Comparison of ENCODE assay signal across 2 cellular contexts in the genomic region with DNA sequence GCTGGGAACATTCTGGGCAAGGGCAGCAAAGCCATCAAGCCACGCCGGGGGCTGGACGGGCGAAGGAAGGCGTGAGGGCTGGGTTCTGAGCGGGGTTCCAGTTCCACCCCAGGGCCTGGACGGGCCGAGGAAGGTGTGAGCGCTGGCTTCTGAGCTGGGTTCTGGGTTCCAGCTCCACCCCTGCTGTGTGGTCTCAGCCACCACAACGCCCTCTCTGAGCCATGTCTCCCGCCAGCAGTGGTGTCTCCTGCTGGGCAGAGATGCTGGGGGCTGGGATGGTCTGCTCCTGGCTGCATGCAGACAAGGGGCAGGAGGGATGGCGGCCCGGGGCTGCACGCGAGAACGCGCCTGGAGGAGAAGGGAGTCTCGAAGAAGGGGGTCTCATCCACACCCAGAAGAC.
TF ChIP-seq lines count a peak whose summit lies in the region.

No MANE protein-coding gene starts in this region.

TF ChIP-seq in HepG2, 621 proteins besides CTCF, POLR2A, EP300 and RAD21 (continues in another document):
- peak; percentile 93 for TF ChIP-seq ZMYM3 (CRISPR knock-in tag; IDR thresholded peaks at IDR 0.05)
- no peak for TF ChIP-seq ZNF660 (CRISPR knock-in tag; IDR thresholded peaks at IDR 0.05; ENCODE audit: borderline replicate concordance, low read depth)
- TF ChIP-seq AHR (CRISPR knock-in tag; IDR thresholded peaks at IDR 0.05), result no peak
- TF ChIP-seq ZNF572 (CRISPR knock-in tag; IDR thresholded peaks at IDR 0.05), result 0 out of 2 replicates have a peak, but pooled peaks have one; percentile 49
- no peak for TF ChIP-seq CEBPG (CRISPR knock-in tag; IDR thresholded peaks at IDR 0.05)
- TF ChIP-seq HCFC1 (IDR thresholded peaks at IDR 0.05; ENCODE audit: low read depth, low read length), result 0 out of 2 replicates have a peak, but pooled peaks have one; percentile 3
- TF ChIP-seq PHF21A (CRISPR knock-in tag; IDR thresholded peaks at IDR 0.05), result no peak
- no peak for TF ChIP-seq ZNF772 (CRISPR knock-in tag; IDR thresholded peaks at IDR 0.05)
- TF ChIP-seq, protein P1, sequence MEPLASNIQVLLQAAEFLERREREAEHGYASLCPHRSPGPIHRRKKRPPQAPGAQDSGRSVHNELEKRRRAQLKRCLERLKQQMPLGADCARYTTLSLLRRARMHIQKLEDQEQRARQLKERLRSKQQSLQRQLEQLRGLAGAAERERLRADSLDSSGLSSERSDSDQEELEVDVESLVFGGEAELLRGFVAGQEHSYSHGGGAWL (CRISPR knock-in tag; IDR thresholded peaks at IDR 0.05), result no peak
- peak; percentile 17; the same call in 1 of the 2 replicates for TF ChIP-seq ZNF598 (CRISPR knock-in tag; IDR thresholded peaks at IDR 0.05; ENCODE audit: borderline replicate concordance)
- no peak for TF ChIP-seq ZNF841 (CRISPR knock-in tag; IDR thresholded peaks at IDR 0.05; ENCODE audit: borderline replicate concordance)
- TF ChIP-seq, protein P2, sequence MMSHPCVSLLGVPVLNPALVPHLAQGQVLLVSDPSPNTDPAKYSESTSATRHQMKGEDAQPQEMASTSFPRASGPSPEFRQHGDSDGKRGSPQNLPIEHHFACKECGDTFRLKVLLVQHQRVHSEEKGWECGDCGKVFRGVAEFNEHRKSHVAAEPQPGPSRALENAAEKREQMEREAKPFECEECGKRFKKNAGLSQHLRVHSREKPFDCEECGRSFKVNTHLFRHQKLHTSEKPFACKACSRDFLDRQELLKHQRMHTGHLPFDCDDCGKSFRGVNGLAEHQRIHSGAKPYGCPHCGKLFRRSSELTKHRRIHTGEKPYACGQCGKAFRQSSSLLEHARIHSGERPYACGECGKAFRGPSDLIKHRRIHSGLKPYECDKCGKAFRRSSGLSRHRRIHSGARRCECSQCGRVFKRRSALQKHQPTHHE (CRISPR knock-in tag; IDR thresholded peaks at IDR 0.05; ENCODE audit: borderline replicate concordance), result no peak
- no peak for TF ChIP-seq JUN (CRISPR knock-in tag; IDR thresholded peaks at IDR 0.05)
- TF ChIP-seq, protein P3, sequence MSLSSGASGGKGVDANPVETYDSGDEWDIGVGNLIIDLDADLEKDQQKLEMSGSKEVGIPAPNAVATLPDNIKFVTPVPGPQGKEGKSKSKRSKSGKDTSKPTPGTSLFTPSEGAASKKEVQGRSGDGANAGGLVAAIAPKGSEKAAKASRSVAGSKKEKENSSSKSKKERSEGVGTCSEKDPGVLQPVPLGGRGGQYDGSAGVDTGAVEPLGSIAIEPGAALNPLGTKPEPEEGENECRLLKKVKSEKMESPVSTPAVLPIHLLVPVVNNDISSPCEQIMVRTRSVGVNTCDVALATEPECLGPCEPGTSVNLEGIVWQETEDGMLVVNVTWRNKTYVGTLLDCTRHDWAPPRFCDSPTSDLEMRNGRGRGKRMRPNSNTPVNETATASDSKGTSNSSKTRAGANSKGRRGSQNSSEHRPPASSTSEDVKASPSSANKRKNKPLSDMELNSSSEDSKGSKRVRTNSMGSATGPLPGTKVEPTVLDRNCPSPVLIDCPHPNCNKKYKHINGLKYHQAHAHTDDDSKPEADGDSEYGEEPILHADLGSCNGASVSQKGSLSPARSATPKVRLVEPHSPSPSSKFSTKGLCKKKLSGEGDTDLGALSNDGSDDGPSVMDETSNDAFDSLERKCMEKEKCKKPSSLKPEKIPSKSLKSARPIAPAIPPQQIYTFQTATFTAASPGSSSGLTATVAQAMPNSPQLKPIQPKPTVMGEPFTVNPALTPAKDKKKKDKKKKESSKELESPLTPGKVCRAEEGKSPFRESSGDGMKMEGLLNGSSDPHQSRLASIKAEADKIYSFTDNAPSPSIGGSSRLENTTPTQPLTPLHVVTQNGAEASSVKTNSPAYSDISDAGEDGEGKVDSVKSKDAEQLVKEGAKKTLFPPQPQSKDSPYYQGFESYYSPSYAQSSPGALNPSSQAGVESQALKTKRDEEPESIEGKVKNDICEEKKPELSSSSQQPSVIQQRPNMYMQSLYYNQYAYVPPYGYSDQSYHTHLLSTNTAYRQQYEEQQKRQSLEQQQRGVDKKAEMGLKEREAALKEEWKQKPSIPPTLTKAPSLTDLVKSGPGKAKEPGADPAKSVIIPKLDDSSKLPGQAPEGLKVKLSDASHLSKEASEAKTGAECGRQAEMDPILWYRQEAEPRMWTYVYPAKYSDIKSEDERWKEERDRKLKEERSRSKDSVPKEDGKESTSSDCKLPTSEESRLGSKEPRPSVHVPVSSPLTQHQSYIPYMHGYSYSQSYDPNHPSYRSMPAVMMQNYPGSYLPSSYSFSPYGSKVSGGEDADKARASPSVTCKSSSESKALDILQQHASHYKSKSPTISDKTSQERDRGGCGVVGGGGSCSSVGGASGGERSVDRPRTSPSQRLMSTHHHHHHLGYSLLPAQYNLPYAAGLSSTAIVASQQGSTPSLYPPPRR (CRISPR knock-in tag; IDR thresholded peaks at IDR 0.05; ENCODE audit: borderline replicate concordance), result no peak
- TF ChIP-seq TCF7 (IDR thresholded peaks at IDR 0.05; ENCODE audit: low read depth), result no peak
- TF ChIP-seq ZNF652 (CRISPR knock-in tag; IDR thresholded peaks at IDR 0.05; ENCODE audit: borderline replicate concordance, low read depth), result no peak
- TF ChIP-seq MYNN (CRISPR knock-in tag; IDR thresholded peaks at IDR 0.05; ENCODE audit: low read depth), result no peak
- TF ChIP-seq, protein P4, sequence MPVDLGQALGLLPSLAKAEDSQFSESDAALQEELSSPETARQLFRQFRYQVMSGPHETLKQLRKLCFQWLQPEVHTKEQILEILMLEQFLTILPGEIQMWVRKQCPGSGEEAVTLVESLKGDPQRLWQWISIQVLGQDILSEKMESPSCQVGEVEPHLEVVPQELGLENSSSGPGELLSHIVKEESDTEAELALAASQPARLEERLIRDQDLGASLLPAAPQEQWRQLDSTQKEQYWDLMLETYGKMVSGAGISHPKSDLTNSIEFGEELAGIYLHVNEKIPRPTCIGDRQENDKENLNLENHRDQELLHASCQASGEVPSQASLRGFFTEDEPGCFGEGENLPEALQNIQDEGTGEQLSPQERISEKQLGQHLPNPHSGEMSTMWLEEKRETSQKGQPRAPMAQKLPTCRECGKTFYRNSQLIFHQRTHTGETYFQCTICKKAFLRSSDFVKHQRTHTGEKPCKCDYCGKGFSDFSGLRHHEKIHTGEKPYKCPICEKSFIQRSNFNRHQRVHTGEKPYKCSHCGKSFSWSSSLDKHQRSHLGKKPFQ (CRISPR knock-in tag; IDR thresholded peaks at IDR 0.05; ENCODE audit: insufficient replicate concordance), result no peak
- TF ChIP-seq KDM5A (IDR thresholded peaks at IDR 0.05; ENCODE audit: borderline replicate concordance, low read length), result no peak
- TF ChIP-seq ZBTB42 (CRISPR knock-in tag; IDR thresholded peaks at IDR 0.05), result no peak
- TF ChIP-seq ARNT2 (CRISPR knock-in tag; IDR thresholded peaks at IDR 0.05; ENCODE audit: low read depth), result no peak
- TF ChIP-seq BORCS8-MEF2B (CRISPR knock-in tag; IDR thresholded peaks at IDR 0.05), result 0 out of 2 replicates have a peak, but pooled peaks have one; percentile 11
- 0 out of 2 replicates have a peak, but pooled peaks have one; percentile 19 for TF ChIP-seq ZNF773 (CRISPR knock-in tag; IDR thresholded peaks at IDR 0.05; ENCODE audit: borderline replicate concordance)
- TF ChIP-seq ZNF251 (CRISPR knock-in tag; IDR thresholded peaks at IDR 0.05), result no peak
- no peak for TF ChIP-seq NFYB (CRISPR knock-in tag; IDR thresholded peaks at IDR 0.05)
- no peak for TF ChIP-seq DMAP1 (CRISPR knock-in tag; IDR thresholded peaks at IDR 0.05)
- peak; percentile 54 for TF ChIP-seq ZFP36 (IDR thresholded peaks at IDR 0.05; ENCODE audit: borderline replicate concordance, low read depth, low read length, partially characterized antibody)
- TF ChIP-seq RELA (CRISPR knock-in tag; IDR thresholded peaks at IDR 0.05), result no peak

TF ChIP-seq in H1, 55 proteins besides CTCF, POLR2A, EP300 and RAD21 (continues in another document):
- TF ChIP-seq JUND (IDR thresholded peaks at IDR 0.05; ENCODE audit: low read length), result no peak
- TF ChIP-seq BCL11A (IDR thresholded peaks at IDR 0.05; ENCODE audit: low read depth in 2 of 2, low read length in 2 of 2), result no peak
- TF ChIP-seq RXRA (IDR thresholded peaks at IDR 0.05; ENCODE audit: insufficient read depth, low read depth, low read length), result no peak
- TF ChIP-seq ASH2L (IDR thresholded peaks at IDR 0.05; ENCODE audit: low read length), result no peak
- TF ChIP-seq, protein P5, sequence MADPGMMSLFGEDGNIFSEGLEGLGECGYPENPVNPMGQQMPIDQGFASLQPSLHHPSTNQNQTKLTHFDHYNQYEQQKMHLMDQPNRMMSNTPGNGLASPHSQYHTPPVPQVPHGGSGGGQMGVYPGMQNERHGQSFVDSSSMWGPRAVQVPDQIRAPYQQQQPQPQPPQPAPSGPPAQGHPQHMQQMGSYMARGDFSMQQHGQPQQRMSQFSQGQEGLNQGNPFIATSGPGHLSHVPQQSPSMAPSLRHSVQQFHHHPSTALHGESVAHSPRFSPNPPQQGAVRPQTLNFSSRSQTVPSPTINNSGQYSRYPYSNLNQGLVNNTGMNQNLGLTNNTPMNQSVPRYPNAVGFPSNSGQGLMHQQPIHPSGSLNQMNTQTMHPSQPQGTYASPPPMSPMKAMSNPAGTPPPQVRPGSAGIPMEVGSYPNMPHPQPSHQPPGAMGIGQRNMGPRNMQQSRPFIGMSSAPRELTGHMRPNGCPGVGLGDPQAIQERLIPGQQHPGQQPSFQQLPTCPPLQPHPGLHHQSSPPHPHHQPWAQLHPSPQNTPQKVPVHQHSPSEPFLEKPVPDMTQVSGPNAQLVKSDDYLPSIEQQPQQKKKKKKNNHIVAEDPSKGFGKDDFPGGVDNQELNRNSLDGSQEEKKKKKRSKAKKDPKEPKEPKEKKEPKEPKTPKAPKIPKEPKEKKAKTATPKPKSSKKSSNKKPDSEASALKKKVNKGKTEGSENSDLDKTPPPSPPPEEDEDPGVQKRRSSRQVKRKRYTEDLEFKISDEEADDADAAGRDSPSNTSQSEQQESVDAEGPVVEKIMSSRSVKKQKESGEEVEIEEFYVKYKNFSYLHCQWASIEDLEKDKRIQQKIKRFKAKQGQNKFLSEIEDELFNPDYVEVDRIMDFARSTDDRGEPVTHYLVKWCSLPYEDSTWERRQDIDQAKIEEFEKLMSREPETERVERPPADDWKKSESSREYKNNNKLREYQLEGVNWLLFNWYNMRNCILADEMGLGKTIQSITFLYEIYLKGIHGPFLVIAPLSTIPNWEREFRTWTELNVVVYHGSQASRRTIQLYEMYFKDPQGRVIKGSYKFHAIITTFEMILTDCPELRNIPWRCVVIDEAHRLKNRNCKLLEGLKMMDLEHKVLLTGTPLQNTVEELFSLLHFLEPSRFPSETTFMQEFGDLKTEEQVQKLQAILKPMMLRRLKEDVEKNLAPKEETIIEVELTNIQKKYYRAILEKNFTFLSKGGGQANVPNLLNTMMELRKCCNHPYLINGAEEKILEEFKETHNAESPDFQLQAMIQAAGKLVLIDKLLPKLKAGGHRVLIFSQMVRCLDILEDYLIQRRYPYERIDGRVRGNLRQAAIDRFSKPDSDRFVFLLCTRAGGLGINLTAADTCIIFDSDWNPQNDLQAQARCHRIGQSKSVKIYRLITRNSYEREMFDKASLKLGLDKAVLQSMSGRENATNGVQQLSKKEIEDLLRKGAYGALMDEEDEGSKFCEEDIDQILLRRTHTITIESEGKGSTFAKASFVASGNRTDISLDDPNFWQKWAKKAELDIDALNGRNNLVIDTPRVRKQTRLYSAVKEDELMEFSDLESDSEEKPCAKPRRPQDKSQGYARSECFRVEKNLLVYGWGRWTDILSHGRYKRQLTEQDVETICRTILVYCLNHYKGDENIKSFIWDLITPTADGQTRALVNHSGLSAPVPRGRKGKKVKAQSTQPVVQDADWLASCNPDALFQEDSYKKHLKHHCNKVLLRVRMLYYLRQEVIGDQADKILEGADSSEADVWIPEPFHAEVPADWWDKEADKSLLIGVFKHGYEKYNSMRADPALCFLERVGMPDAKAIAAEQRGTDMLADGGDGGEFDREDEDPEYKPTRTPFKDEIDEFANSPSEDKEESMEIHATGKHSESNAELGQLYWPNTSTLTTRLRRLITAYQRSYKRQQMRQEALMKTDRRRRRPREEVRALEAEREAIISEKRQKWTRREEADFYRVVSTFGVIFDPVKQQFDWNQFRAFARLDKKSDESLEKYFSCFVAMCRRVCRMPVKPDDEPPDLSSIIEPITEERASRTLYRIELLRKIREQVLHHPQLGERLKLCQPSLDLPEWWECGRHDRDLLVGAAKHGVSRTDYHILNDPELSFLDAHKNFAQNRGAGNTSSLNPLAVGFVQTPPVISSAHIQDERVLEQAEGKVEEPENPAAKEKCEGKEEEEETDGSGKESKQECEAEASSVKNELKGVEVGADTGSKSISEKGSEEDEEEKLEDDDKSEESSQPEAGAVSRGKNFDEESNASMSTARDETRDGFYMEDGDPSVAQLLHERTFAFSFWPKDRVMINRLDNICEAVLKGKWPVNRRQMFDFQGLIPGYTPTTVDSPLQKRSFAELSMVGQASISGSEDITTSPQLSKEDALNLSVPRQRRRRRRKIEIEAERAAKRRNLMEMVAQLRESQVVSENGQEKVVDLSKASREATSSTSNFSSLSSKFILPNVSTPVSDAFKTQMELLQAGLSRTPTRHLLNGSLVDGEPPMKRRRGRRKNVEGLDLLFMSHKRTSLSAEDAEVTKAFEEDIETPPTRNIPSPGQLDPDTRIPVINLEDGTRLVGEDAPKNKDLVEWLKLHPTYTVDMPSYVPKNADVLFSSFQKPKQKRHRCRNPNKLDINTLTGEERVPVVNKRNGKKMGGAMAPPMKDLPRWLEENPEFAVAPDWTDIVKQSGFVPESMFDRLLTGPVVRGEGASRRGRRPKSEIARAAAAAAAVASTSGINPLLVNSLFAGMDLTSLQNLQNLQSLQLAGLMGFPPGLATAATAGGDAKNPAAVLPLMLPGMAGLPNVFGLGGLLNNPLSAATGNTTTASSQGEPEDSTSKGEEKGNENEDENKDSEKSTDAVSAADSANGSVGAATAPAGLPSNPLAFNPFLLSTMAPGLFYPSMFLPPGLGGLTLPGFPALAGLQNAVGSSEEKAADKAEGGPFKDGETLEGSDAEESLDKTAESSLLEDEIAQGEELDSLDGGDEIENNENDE (IDR thresholded peaks at IDR 0.05; ENCODE audit: insufficient replicate concordance, low read length), result no peak
- TF ChIP-seq GTF2F1 (IDR thresholded peaks at IDR 0.05; ENCODE audit: borderline replicate concordance, low read depth, low read length), result no peak
- TF ChIP-seq, protein P6, sequence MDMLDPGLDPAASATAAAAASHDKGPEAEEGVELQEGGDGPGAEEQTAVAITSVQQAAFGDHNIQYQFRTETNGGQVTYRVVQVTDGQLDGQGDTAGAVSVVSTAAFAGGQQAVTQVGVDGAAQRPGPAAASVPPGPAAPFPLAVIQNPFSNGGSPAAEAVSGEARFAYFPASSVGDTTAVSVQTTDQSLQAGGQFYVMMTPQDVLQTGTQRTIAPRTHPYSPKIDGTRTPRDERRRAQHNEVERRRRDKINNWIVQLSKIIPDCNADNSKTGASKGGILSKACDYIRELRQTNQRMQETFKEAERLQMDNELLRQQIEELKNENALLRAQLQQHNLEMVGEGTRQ (IDR thresholded peaks at IDR 0.05; ENCODE audit: low read length), result no peak
- no peak for TF ChIP-seq TCF12 (IDR thresholded peaks at IDR 0.05; ENCODE audit: low read depth, low read length)
- TF ChIP-seq SP1 (IDR thresholded peaks at IDR 0.05; ENCODE audit: low read depth, low read length), result no peak
- no peak for TF ChIP-seq HDAC2 (IDR thresholded peaks at IDR 0.05; ENCODE audit: borderline replicate concordance in 1 of 2, low read depth in 2 of 2, low read length in 2 of 2)
- no peak for TF ChIP-seq ZNF274 (IDR thresholded peaks at IDR 0.05; ENCODE audit: borderline replicate concordance, extremely low read depth, low read length)
- no peak for TF ChIP-seq SUZ12 (IDR thresholded peaks at IDR 0.05; ENCODE audit: low read length)
- no peak for TF ChIP-seq CHD1 (IDR thresholded peaks at IDR 0.05; ENCODE audit: low read depth, low read length)
- TF ChIP-seq YY1 (IDR thresholded peaks at IDR 0.05; ENCODE audit: low read depth, low read length), result no peak
- no peak for TF ChIP-seq CREB1 (IDR thresholded peaks at IDR 0.05)
